18 cellular contexts compared by ENCODE assay signal in the genomic region with DNA sequence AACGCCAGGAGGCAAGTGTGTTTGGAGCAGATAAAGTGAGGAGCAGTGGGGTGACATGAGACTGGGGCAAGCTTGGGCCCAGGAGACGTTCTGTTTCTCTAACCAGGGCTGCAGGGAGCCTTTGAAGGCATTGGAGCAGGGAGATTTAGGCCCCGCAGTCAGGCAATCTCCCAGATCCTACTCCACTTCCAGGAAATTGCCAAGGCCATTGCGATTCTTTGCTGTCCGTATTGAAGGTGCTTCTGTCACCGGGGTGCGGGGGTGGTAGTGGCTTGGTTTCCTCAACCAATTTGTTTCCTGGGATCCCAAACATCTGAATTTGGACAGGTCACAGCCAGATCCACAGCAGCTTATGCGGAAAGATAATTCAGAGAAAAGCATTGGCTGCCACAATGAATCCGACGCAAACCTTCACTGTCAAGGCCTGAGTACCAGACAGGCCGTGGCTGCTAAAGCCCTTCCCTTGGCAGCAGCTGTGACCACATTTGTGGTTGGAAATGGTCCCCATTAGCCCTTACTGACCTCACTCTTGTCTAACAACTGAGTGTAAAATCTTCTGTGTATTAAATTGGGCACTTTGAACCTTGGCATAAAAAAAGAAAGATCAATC.
DNase-seq lines count a peak whose midpoint lies in the region; ATAC-seq, FAIRE-seq and TF ChIP-seq lines count a peak whose summit lies in the region.
"Had no signal": no experiment of that assay in that cellular context is flagged by ENCODE, and none has a peak within 500 bp of the region (broad histone marks: within the 10 kb centered on the region; RNA-seq: fewer than 3 reads in every experiment).

No MANE protein-coding gene starts in this region.

- no peaks in the 10 kb centered on the region for H3K79me2 ChIP-seq in astrocyte (ENCODE audit: insufficient read depth, low read length)

- H3K4me1 ChIP-seq in astrocyte (ENCODE audit: insufficient read depth, low read length), result no peaks in the 10 kb centered on the region
- H3K4me1 ChIP-seq: A549 had no signal

- FAIRE-seq in astrocyte (lab: Jason Lieb, UNC), result no peak
- FAIRE-seq: A549 had no signal

- H3K9ac ChIP-seq in astrocyte (ENCODE audit: low read length), result no peak overlapping the region

- no peaks in the 10 kb centered on the region for H3K9me3 ChIP-seq in astrocyte (ENCODE audit: insufficient read depth, low read depth, low read length)
- H3K9me3 ChIP-seq: A549 had no signal

- peaks cover 2% of the 10 kb centered on the region for H3K4me1 Mint-ChIP-seq in astrocyte (ENCODE audit: low read depth, unreplicated experiment)

- H4K20me1 ChIP-seq in astrocyte (ENCODE audit: insufficient read depth, low read length), result no peaks in the 10 kb centered on the region

- no peak overlapping the region for H2AFZ ChIP-seq in astrocyte (ENCODE audit: low read depth, low read length)
- H2AFZ ChIP-seq: PC-9 had no signal

- peak; percentile 32 for DNase-seq in activated CD8-positive, alpha-beta memory T cell treated with anti-CD3 and anti-CD28 coated beads for 24 hours
- no peak for DNase-seq in activated CD8-positive, alpha-beta memory T cell treated with anti-CD3 and anti-CD28 coated beads, Interleukin-2, amount 50 U/mL, for 48 hours
- DNase-seq in astrocyte (ENCODE audit: low read depth), result peak; percentile 35
- DNase-seq in myocyte (ENCODE audit: low read depth), result peak; percentile 87
- DNase-seq in activated naive CD4-positive, alpha-beta T cell treated with anti-CD3 and anti-CD28 coated beads, Interleukin-2, amount 50 U/mL, for 72 hours (ENCODE audit: low spot score in 2 of 2), result no peak
- DNase-seq in NCI-H526 treated with DMSO at 0.1 percent for 48 hours (lab: John Stamatoyannopoulos, UW), result no peak
- DNase-seq: COR-L47, DMS153, Karpas-422, NCI-H1105, NCI-H1694, NCI-H2171, NCI-H446 treated with DMSO at 0.1 percent for 48 hours, NCI-H748 treated with DMSO at 0.1 percent for 48 hours, PC-9 had no signal

- ATAC-seq in HG03571 (IDR thresholded peaks at IDR 0.05; ENCODE audit: unreplicated experiment) (no peak), GM18867 (IDR thresholded peaks at IDR 0.05; ENCODE audit: unreplicated experiment) (no peak)
- ATAC-seq in activated naive CD4-positive, alpha-beta T cell treated with anti-CD3 and anti-CD28 coated beads, Interleukin-2, amount 50 U/mL, for 72 hours, result no peak
- ATAC-seq: A549 had no signal

- no peaks in the 10 kb centered on the region for H3K36me3 Mint-ChIP-seq in astrocyte (ENCODE audit: low read depth, unreplicated experiment)
- H3K36me3 Mint-ChIP-seq in activated naive CD4-positive, alpha-beta T cell treated with anti-CD3 and anti-CD28 coated beads, Interleukin-2, amount 50 U/mL, for 72 hours, result no peaks in the 10 kb centered on the region

- no peaks in the 10 kb centered on the region for H3K36me3 ChIP-seq in astrocyte (ENCODE audit: insufficient read depth, low read length)

- H3K4me2 ChIP-seq in astrocyte (ENCODE audit: low read length), result no peak overlapping the region
- H3K4me2 ChIP-seq: A549, PC-9 had no signal

- no peak for TF ChIP-seq CTCF in astrocyte (IDR thresholded peaks at IDR 0.05; ENCODE audit: insufficient read depth, low read depth, low read length)

- no peaks in the 10 kb centered on the region for H3K27me3 ChIP-seq in astrocyte (ENCODE audit: insufficient read depth, low read length)

- H3K4me3 ChIP-seq in astrocyte (ENCODE audit: insufficient read depth, low read depth, low read length), result no peak overlapping the region
- H3K4me3 ChIP-seq: A549, PC-9 had no signal

- H3K27ac ChIP-seq in astrocyte (ENCODE audit: low read depth, low read length), result no peak overlapping the region
- H3K27ac ChIP-seq: A549, PC-9 had no signal

- H3K9me3 Mint-ChIP-seq in astrocyte (ENCODE audit: unreplicated experiment), result no peaks in the 10 kb centered on the region
- H3K9me3 Mint-ChIP-seq in activated naive CD4-positive, alpha-beta T cell treated with anti-CD3 and anti-CD28 coated beads, Interleukin-2, amount 50 U/mL, for 72 hours, result no peaks in the 10 kb centered on the region

- no peak overlapping the region for H3K4me3 Mint-ChIP-seq in astrocyte (ENCODE audit: unreplicated experiment)

- peaks cover 42% of the 10 kb centered on the region for H3K27me3 Mint-ChIP-seq in astrocyte (ENCODE audit: low read depth, unreplicated experiment)

- H3K27ac Mint-ChIP-seq in astrocyte (ENCODE audit: unreplicated experiment), result no peak overlapping the region
- no peak overlapping the region for H3K27ac Mint-ChIP-seq in activated naive CD4-positive, alpha-beta T cell treated with anti-CD3 and anti-CD28 coated beads, Interleukin-2, amount 50 U/mL, for 72 hours

Comparison
In these comparisons a context has a peak if more than half of its experiments do, and no peak if none do; other contexts are left out.
1. DNase-seq: peak in activated CD8-positive, alpha-beta memory T cell treated with anti-CD3 and anti-CD28 coated beads for 24 hours (single experiment), astrocyte (single experiment) and myocyte (single experiment); none in activated CD8-positive, alpha-beta memory T cell treated with anti-CD3 and anti-CD28 coated beads, Interleukin-2, amount 50 U/mL, for 48 hours (single experiment), activated naive CD4-positive, alpha-beta T cell treated with anti-CD3 and anti-CD28 coated beads, Interleukin-2, amount 50 U/mL, for 72 hours (0 of 2) and NCI-H526 treated with DMSO at 0.1 percent for 48 hours (single experiment).